Comparison of ENCODE assay signal across 8 cellular contexts in the genomic region with DNA sequence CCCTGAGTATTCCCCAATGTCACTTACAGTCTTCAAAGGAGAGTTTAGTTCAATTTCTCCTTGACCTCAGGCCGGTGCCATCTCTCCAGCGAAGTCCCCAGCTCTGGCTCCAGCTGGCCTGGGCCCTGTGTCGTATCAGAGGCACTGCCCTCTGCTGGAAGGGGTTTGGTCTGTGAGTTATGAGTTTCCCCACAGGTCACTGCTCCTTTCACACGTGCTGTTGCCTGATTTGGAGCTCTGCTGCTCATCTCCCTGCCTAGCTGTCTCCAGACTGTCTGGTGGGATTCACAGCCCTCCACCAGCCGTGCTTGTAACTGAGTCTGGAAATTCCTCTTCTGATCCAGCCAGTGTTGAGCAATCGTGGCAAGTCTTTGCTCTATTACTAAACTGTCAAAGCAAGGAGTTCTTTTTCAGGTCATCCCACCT. TPM values are rescaled to one million over a fixed set of nuclear protein-coding genes. Genes with fewer than 3 reads are reported as not detected.
DNase-seq lines count a peak whose midpoint lies in the region; ATAC-seq and TF ChIP-seq lines count a peak whose summit lies in the region.

A gene (minus strand): TSS at position 105 of the 426 bp plus-strand sequence. CDS start 2,179 bp downstream, outside the sequence.

- peaks cover 18% of the 10 kb centered on the region for H3K79me2 ChIP-seq in hepatocyte

- peak; percentile 51 for TF ChIP-seq CTCF in hepatocyte (IDR thresholded peaks at IDR 0.05; ENCODE audit: poor library complexity)

- no peaks in the 10 kb centered on the region for H3K9me3 ChIP-seq in hepatocyte (ENCODE audit: low read depth)

- no peaks in the 10 kb centered on the region for H3K27me3 ChIP-seq in hepatocyte

- H3K4me2 ChIP-seq in hepatocyte = peak within 1 kb of the TSS; percentile 79

- H3K4me1 ChIP-seq in hepatocyte (ENCODE audit: insufficient read depth) = no peaks in the 10 kb centered on the region

- 34% methylated on average over 6 of the region's 6 CpGs for WGBS in hepatocyte (ENCODE audit: low lambda C conversion rate, missing lambda C conversion rate)

- peak within 1 kb of the TSS; percentile 53 for H3K4me3 ChIP-seq in hepatocyte

- no peaks in the 10 kb centered on the region for H3K36me3 ChIP-seq in hepatocyte (replicated peaks; ENCODE audit: insufficient read depth, low read depth)

- peak; percentile 36 for ATAC-seq in GM18499 (IDR thresholded peaks at IDR 0.05; ENCODE audit: insufficient read depth, unreplicated experiment)
- peak; percentile 55 for ATAC-seq in HG02870 (IDR thresholded peaks at IDR 0.05; ENCODE audit: unreplicated experiment)

- H2AFZ ChIP-seq in hepatocyte = peak within 1 kb of the TSS; percentile 59

- DNase-seq in NCI-H146 (lab: John Stamatoyannopoulos, UW) (peak; percentile 71), T-helper 2 cell (peak; percentile 14 to 74 (median 40)), astrocyte of the hippocampus (ENCODE audit: low read depth, low spot score) (peak; percentile 71), hepatocyte (ENCODE audit: low spot score) (peak; percentile 83), retina (peak; percentile 64), cortex of kidney (lab: John Stamatoyannopoulos, UW) (no peak)

- H3K27ac ChIP-seq in hepatocyte = peak within 1 kb of the TSS; percentile 97

- no peaks in the 10 kb centered on the region for H3K9me2 ChIP-seq in hepatocyte (replicated peaks; ENCODE audit: insufficient read depth)

- peaks cover 10% of the 10 kb centered on the region for H4K20me1 ChIP-seq in hepatocyte (ENCODE audit: insufficient read depth, poor library complexity, severe bottlenecking)

RNA-seq across cellular contexts. Expression of the gene that starts here (rescaled TPM):
- 53.8 and 57.4 TPM in 2 replicates for total RNA-seq in hepatocyte
- 30.0 and 32.2 TPM in 2 replicates for polyA plus RNA-seq in hepatocyte
